5 cellular contexts compared by ENCODE assay signal in genomic region chr17:36206459-36206796, GRCh38. TPM values are rescaled to one million over a fixed set of nuclear protein-coding genes. Genes with fewer than 3 reads are reported as not detected.
"Had no signal": no experiment of that assay in that cellular context is flagged by ENCODE, and none has a peak within 500 bp of the region (broad histone marks: within the 10 kb centered on the region; RNA-seq: fewer than 3 reads in every experiment).

No MANE protein-coding gene starts in this region.

RNA-seq across cellular contexts. Expression of gene CCL4L2, which starts 4.4 kb away (rescaled TPM):
- total RNA-seq: ascending aorta, body of pancreas, bronchial epithelial cell, Right ventricle myocardium inferior, WTC11 had no signal

RNA-seq across cellular contexts. Expression of gene CCL3L1, which starts 9.9 kb away (rescaled TPM):
- total RNA-seq: ascending aorta, bronchial epithelial cell, Right ventricle myocardium inferior, WTC11 had no signal

RNA-seq across cellular contexts. Expression of gene TBC1D3B, which starts 30.0 kb away (rescaled TPM):
- total RNA-seq: ascending aorta, body of pancreas had no signal

RNA-seq across cellular contexts. Expression of gene TBC1D3I, which starts 57.9 kb away (rescaled TPM):
- total RNA-seq: ascending aorta, body of pancreas, bronchial epithelial cell, Right ventricle myocardium inferior had no signal
